ENCODE assay signal across 22 cellular contexts in the genomic region with DNA sequence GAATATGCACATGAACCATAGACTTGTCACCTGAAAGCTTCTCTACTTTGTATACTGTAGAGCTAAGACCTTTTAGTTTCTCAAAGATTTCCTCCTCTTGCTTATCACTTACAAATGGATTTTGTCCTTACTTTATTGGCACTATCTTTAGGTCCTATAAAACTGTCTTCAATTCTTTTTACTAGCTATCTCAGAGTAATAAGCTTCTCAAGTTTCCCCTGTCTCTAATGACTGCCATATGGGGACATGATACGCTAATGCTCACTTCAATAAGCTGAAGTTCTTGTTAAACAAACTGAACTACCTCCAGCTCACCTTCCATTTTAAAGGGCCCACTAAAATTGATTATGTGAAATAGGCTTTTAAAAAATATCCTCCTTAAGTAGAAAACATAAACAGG.
"Had no signal": no experiment of that assay in that cellular context is flagged by ENCODE, and none has a peak within 500 bp of the region (broad histone marks: within the 10 kb centered on the region; RNA-seq: fewer than 3 reads in every experiment).

No MANE protein-coding gene starts in this region.

- H3K4me1 ChIP-seq: adrenal gland, colonic mucosa, esophagus muscularis mucosa, left ventricle myocardium inferior, stomach, suprapubic skin, transverse colon, uterus had no signal

- DNase-seq: activated B cell treated with CpG ODN at 0.5 μM for 24 hours; activated CD4-positive, alpha-beta T cell treated with anti-CD3 and anti-CD28 coated beads for 36 hours; activated CD4-positive, alpha-beta T cell treated with anti-CD3 and anti-CD28 coated beads, Interleukin-2, amount 50 U/mL, for 4 hours; activated CD8-positive, alpha-beta memory T cell treated with anti-CD3 and anti-CD28 coated beads for 24 hours; activated CD8-positive, alpha-beta memory T cell treated with anti-CD3 and anti-CD28 coated beads, Interleukin-2, amount 50 U/mL, for 4 hours; activated T-cell treated with anti-CD3 and anti-CD28 coated beads, Interleukin-2, amount 50 U/mL, for 24 hours; adrenal gland; colonic mucosa; dorsolateral prefrontal cortex; effector memory CD8-positive, alpha-beta T cell; hippocampal formation; kidney glomerular epithelial cell; left ventricle myocardium inferior; mammary epithelial cell; naive thymus-derived CD8-positive, alpha-beta T cell; stimulated activated CD4-positive, alpha-beta T cell treated with anti-CD3 and anti-CD28 coated beads, Interleukin-15, amount 100 ng/mL, for 24 hours; stomach; transverse colon; uterus had no signal

- H3K9me3 ChIP-seq: adrenal gland, colonic mucosa, esophagus muscularis mucosa, left ventricle myocardium inferior, stomach, suprapubic skin, transverse colon, uterus had no signal

- H3K27me3 ChIP-seq: adrenal gland, colonic mucosa, dorsolateral prefrontal cortex, esophagus muscularis mucosa, stomach, suprapubic skin, transverse colon had no signal

- H3K4me3 ChIP-seq: adrenal gland, colonic mucosa, dorsolateral prefrontal cortex, esophagus muscularis mucosa, left ventricle myocardium inferior, smooth muscle cell, stomach, suprapubic skin, transverse colon, uterus had no signal

- H3K27ac ChIP-seq: adrenal gland, colonic mucosa, dorsolateral prefrontal cortex, esophagus muscularis mucosa, left ventricle myocardium inferior, stomach, suprapubic skin, transverse colon, uterus had no signal

- H3K36me3 ChIP-seq: adrenal gland, colonic mucosa, esophagus muscularis mucosa, left ventricle myocardium inferior, stomach, suprapubic skin, transverse colon, uterus had no signal
